8 cellular contexts compared by ENCODE assay signal in genomic region chr17:49496183-49496865, GRCh38. TPM values are rescaled to one million over a fixed set of nuclear protein-coding genes. Genes with fewer than 3 reads are reported as not detected.
DNase-seq lines count a peak whose midpoint lies in the region; ATAC-seq lines count a peak whose summit lies in the region.

No MANE protein-coding gene starts in this region.

- H3K4me1 ChIP-seq in effector memory CD4-positive, alpha-beta T cell (ENCODE audit: control insufficient read depth, insufficient read depth, low read length, poor library complexity, severe bottlenecking), result peaks cover 33% of the 10 kb centered on the region

- peaks cover 30% of the 10 kb centered on the region for H3K27me3 ChIP-seq in effector memory CD4-positive, alpha-beta T cell (replicated peaks; ENCODE audit: control insufficient read depth, insufficient read depth, low read length, poor library complexity, severe bottlenecking)

- H3K27ac Mint-ChIP-seq in memory B cell, result peak overlapping the region; percentile 79

- H3K36me3 ChIP-seq in effector memory CD4-positive, alpha-beta T cell (ENCODE audit: control insufficient read depth, insufficient read depth, low read length), result no peaks in the 10 kb centered on the region

- H3K27me3 Mint-ChIP-seq in memory B cell, result peaks cover 21% of the 10 kb centered on the region

- no peaks in the 10 kb centered on the region for H3K9me3 Mint-ChIP-seq in memory B cell

- H3K9me3 ChIP-seq in effector memory CD4-positive, alpha-beta T cell (ENCODE audit: control insufficient read depth, low read length), result no peaks in the 10 kb centered on the region

- peak; percentile 48 to 62 (median 52) for DNase-seq in NCI-H1417 (lab: John Stamatoyannopoulos, UW)
- no peak for DNase-seq in NCI-H1417 treated with DMSO at 0.1 percent for 48 hours (lab: John Stamatoyannopoulos, UW)
- peak; percentile 43 for DNase-seq in NCI-H2196 treated with DMSO at 0.1 percent for 48 hours (lab: John Stamatoyannopoulos, UW; ENCODE audit: unreplicated experiment)
- DNase-seq in activated CD8-positive, alpha-beta memory T cell treated with anti-CD3 and anti-CD28 coated beads for 24 hours, result peak; percentile 94
- DNase-seq in effector memory CD4-positive, alpha-beta T cell, result peak; percentile 62 to 71 (median 66)
- peak; percentile 83 to 89 for DNase-seq in memory B cell (ENCODE audit: low spot score in 2 of 2)
- DNase-seq in stimulated activated CD4-positive, alpha-beta T cell treated with anti-CD3 and anti-CD28 coated beads, TNF-alpha, amount 100 ng/mL, for 48 hours (ENCODE audit: low read depth in 3 of 3), result peak; percentile 61 to 94 (median 70)
- no peak for DNase-seq in A172 (ENCODE audit: low spot score)

- H3K4me3 ChIP-seq in effector memory CD4-positive, alpha-beta T cell (ENCODE audit: insufficient read depth, low read depth, low read length, poor library complexity, severe bottlenecking), result peak overlapping the region; percentile 60

- no peak overlapping the region for H3K27ac ChIP-seq in effector memory CD4-positive, alpha-beta T cell (ENCODE audit: insufficient read depth, low read length, poor library complexity, severe bottlenecking)

- H3K36me3 Mint-ChIP-seq in memory B cell, result no peaks in the 10 kb centered on the region

- ATAC-seq in memory B cell (ENCODE audit: low read depth), result peak; percentile 81

- H3K4me3 Mint-ChIP-seq in memory B cell, result peak overlapping the region; percentile 85

- H3K4me1 Mint-ChIP-seq in memory B cell, result peaks cover 19% of the 10 kb centered on the region

RNA-seq across cellular contexts. Expression of gene NGFR, which starts 1.2 kb away (rescaled TPM):
- 1.8 and 2.3 TPM in 2 replicates for total RNA-seq in A172 (2014; rRNA removed; shearing (Covaris generic))

Comparison
In these comparisons a context has a peak if more than half of its experiments do, and no peak if none do; other contexts are left out.
1. DNase-seq: peak in NCI-H1417 (3 of 3), NCI-H2196 treated with DMSO at 0.1 percent for 48 hours (single experiment), activated CD8-positive, alpha-beta memory T cell treated with anti-CD3 and anti-CD28 coated beads for 24 hours (single experiment), effector memory CD4-positive, alpha-beta T cell (3 of 3), memory B cell (2 of 2) and stimulated activated CD4-positive, alpha-beta T cell treated with anti-CD3 and anti-CD28 coated beads, TNF-alpha, amount 100 ng/mL, for 48 hours (3 of 3); none in NCI-H1417 treated with DMSO at 0.1 percent for 48 hours (single experiment) and A172 (single experiment).